Comparison of ENCODE assay signal across 23 cellular contexts in genomic region chr4:140738111-140738510, GRCh38. TPM values are rescaled to one million over a fixed set of nuclear protein-coding genes. Genes with fewer than 3 reads are reported as not detected.
DNase-seq lines count a peak whose midpoint lies in the region; TF ChIP-seq lines count a peak whose summit lies in the region.
"Had no signal": no experiment of that assay in that cellular context is flagged by ENCODE, and none has a peak within 500 bp of the region (broad histone marks: within the 10 kb centered on the region; RNA-seq: fewer than 3 reads in every experiment).

No MANE protein-coding gene starts in this region.

- no peaks in the 10 kb centered on the region for H3K36me3 ChIP-seq in mammary epithelial cell (ENCODE audit: insufficient read depth, low read length)
- no peaks in the 10 kb centered on the region for H3K36me3 ChIP-seq in breast epithelium
- H3K36me3 ChIP-seq: BE2C, MG63, SJCRH30 had no signal

- H3K27me3 Mint-ChIP-seq in mesothelial cell of epicardium (ENCODE audit: low read depth): no peaks in the 10 kb centered on the region

- H3K27ac ChIP-seq in mammary epithelial cell (ENCODE audit: insufficient read depth, low read depth, low read length) (peak overlapping the region; percentile 11), breast epithelium (no peak overlapping the region), epithelial cell of prostate (peak overlapping the region; percentile 32)
- H3K27ac ChIP-seq: 22Rv1, SJCRH30 had no signal

- no peaks in the 10 kb centered on the region for H4K20me1 ChIP-seq in mammary epithelial cell (ENCODE audit: insufficient read depth, low read length)

- H3K79me2 ChIP-seq in mammary epithelial cell (ENCODE audit: insufficient read depth, low read length): peaks cover 82% of the 10 kb centered on the region

- H2AFZ ChIP-seq in mammary epithelial cell (ENCODE audit: low read depth, low read length): no peak overlapping the region

- H3K4me3 ChIP-seq in mammary epithelial cell (replicated peaks in 1 of 3; ENCODE audit: insufficient read depth in 1 of 3, low read depth in 2 of 3, low read length in 3 of 3) (no peak overlapping the region), breast epithelium (no peak overlapping the region)
- H3K4me3 ChIP-seq: MG63, SJCRH30 had no signal

- intact Hi-C loops in mammary epithelial cell (cut with micrococcal nuclease): no loop called here
- intact Hi-C loops in breast epithelium (cut with DNase I; ENCODE audit: low total_unique reads): no loop called here

- H3K9me3 ChIP-seq in mammary epithelial cell (replicated peaks; ENCODE audit: insufficient read depth, low read length): no peaks in the 10 kb centered on the region
- H3K9me3 ChIP-seq in breast epithelium: no peaks in the 10 kb centered on the region
- H3K9me3 ChIP-seq: BE2C, MG63, SJCRH30 had no signal

- CTCF ChIA-PET in mammary epithelial cell (lab: Charles Lee; ENCODE audit: low non-redundant PET): no interaction called here

- H3K27me3 ChIP-seq in mammary epithelial cell (ENCODE audit: insufficient read depth, low read length): no peaks in the 10 kb centered on the region
- no peaks in the 10 kb centered on the region for H3K27me3 ChIP-seq in breast epithelium
- H3K27me3 ChIP-seq: BE2C, MG63, SJCRH30 had no signal

- DNase-seq in mammary epithelial cell (no peak), breast epithelium (ENCODE audit: low spot score in 2 of 2) (no peak), epithelial cell of prostate (ENCODE audit: low read depth, low spot score) (no peak), mesothelial cell of epicardium (ENCODE audit: low spot score in 2 of 2, unreplicated experiment in 2 of 2) (no peak), NCI-H226 (no peak), mesenteric fat pad (ENCODE audit: low spot score) (no peak)
- no peak for DNase-seq in activated naive CD4-positive, alpha-beta T cell treated with anti-CD3 and anti-CD28 coated beads, Interleukin-2, amount 50 U/mL, for 16 hours
- DNase-seq: BE2C, DMS153, DND-41, KBM-7, MG63, NCI-H1105 treated with DMSO at 0.1 percent for 48 hours, NCI-H146, NCI-H1930, NCI-H2107, NCI-H446, NCI-H524 treated with DMSO at 0.1 percent for 48 hours, NCI-H774, PC-3, SJCRH30 had no signal

- H3K4me1 Mint-ChIP-seq in mesothelial cell of epicardium: peaks cover 75% of the 10 kb centered on the region

- TF ChIP-seq CTCF in mammary epithelial cell (conservative IDR thresholded peaks at IDR 0.05 in 1 of 2, IDR thresholded peaks at IDR 0.05 in 1 of 2; ENCODE audit: extremely low read depth in 1 of 2, insufficient read depth in 1 of 2, low read depth in 1 of 2, low read length in 2 of 2) (no peak), breast epithelium (IDR thresholded peaks at IDR 0.05) (no peak), mesothelial cell of epicardium (IDR thresholded peaks at IDR 0.05; ENCODE audit: unreplicated experiment) (no peak)

- no peak for TF ChIP-seq POLR2A in breast epithelium (IDR thresholded peaks at IDR 0.05)

- no TSS peak for BruUV-seq in mammary epithelial cell (replicated peaks; lab: Mats Ljungman, UMichigan)

- H3K36me3 Mint-ChIP-seq in mesothelial cell of epicardium: no peaks in the 10 kb centered on the region

- H3K4me3 Mint-ChIP-seq in mesothelial cell of epicardium: no peak overlapping the region
- H3K4me3 Mint-ChIP-seq: CD14-positive monocyte had no signal

- H3K27ac Mint-ChIP-seq in mesothelial cell of epicardium: peak overlapping the region; percentile 76

- in situ Hi-C loops in mammary epithelial cell (cut with MboI; ENCODE audit: low sequenced_read_pairs in 2 of 2): no loop called here

- no peaks in the 10 kb centered on the region for H3K9me3 Mint-ChIP-seq in mesothelial cell of epicardium

- dilution Hi-C loops in mammary epithelial cell (cut with HindIII; ENCODE audit: low sequenced_read_pairs): no loop called here

- no peak overlapping the region for H3K4me2 ChIP-seq in mammary epithelial cell (ENCODE audit: insufficient read depth, low read depth, low read length)

- H3K4me1 ChIP-seq in mammary epithelial cell (ENCODE audit: insufficient read depth, low read length) (peaks cover 46% of the 10 kb centered on the region), breast epithelium (peaks cover 0 to 10% of the 10 kb centered on the region in 2 donors)

- 92% methylated on average over 1 of the region's 1 CpG for WGBS in mammary epithelial cell (ENCODE audit: low coverage, missing lambda C conversion rate)

- H3K9ac ChIP-seq in mammary epithelial cell (ENCODE audit: insufficient read depth, low read length): no peak overlapping the region

RNA-seq across cellular contexts. Expression of gene TBC1D9, which starts 18.1 kb away (rescaled TPM):
- total RNA-seq in mammary epithelial cell: 10 to 100 TPM; 23.5 to 42.8 TPM
- 12.8 TPM for polyA plus RNA-seq in mammary epithelial cell
- 27.8 TPM for polyA minus RNA-seq in mammary epithelial cell
- total RNA-seq in breast epithelium: 100 to 1,000 TPM in 2 of 3 donors, 10 to 100 TPM in 1; 28.3 to 195 (median 152) TPM
- total RNA-seq in mesothelial cell of epicardium: 49.6 to 54.2 TPM (median 52.4 TPM) in 3 replicates
- total RNA-seq in mesenteric fat pad: 55.5 TPM

Comparison
In these comparisons a context has a peak if more than half of its experiments do, and no peak if none do; other contexts are left out.
1. H3K27ac ChIP-seq: peak in mammary epithelial cell (single experiment) and epithelial cell of prostate (single experiment); none in breast epithelium (0 of 2).